Comparison of ENCODE assay signal across 11 cellular contexts in the genomic region with DNA sequence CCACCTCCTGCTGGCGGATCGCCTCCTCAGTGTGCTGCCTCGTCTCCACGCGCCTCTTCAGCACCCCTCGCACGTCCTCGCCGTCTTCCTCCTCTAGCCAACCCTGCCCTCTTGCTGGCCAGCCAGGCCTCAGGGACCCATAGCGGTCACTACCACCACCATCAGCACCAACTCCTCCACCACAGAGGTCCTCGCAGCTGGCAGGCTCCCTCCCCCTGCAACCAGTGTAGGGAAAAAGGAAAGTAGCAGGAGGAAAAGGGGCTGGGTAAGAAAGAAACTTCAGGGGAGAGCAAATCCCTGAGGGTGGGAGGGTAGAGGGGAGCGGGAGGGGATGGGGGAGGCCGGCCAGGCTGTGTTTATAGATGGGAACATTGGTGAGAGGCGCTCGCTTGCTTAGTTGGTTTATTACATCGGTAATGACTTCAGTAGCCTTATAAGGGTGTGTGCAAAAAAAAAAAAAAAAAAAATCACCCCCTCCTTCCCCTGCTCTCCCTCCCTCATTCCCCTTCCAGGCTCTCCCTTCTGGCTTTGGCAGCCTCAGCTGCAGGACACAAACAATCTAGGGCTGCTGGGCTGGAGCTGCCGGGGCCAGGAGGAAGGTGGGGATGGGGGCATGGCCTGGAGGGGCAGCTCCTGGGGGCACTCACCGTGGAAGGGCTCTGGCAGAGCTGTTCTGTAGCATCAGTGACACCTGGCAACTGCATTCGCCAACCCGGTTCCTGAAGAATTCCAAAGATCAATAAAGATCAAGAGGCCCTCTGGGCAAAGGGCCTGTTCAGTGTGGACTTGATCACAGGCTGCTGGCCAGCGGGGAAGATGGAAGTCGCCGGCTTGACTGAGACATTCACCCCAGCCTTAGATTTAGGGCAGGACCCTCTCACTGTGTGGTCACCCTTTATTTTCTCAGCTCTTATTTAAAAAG.
DNase-seq lines count a peak whose midpoint lies in the region; ATAC-seq and TF ChIP-seq lines count a peak whose summit lies in the region.
"Had no signal": no experiment of that assay in that cellular context is flagged by ENCODE, and none has a peak within 500 bp of the region (broad histone marks: within the 10 kb centered on the region; RNA-seq: fewer than 3 reads in every experiment).

No MANE protein-coding gene starts in this region.

- H3K36me3 ChIP-seq in mucosa of descending colon (ENCODE audit: low read depth), result no peaks in the 10 kb centered on the region

- DNase-seq in globus pallidus (ENCODE audit: low spot score) (peak; percentile 57), mucosa of descending colon (peak in 1 of 3 donors; percentile 38), NCI-H524 (lab: John Stamatoyannopoulos, UW) (no peak), NCI-H187 treated with DMSO at 0.1 percent for 48 hours (lab: John Stamatoyannopoulos, UW) (no peak), epidermal melanocyte (ENCODE audit: insufficient read length, low spot score) (no peak)
- DNase-seq: activated naive CD8-positive, alpha-beta T cell treated with anti-CD3 and anti-CD28 coated beads, Interleukin-2, amount 10 ng/mL, durations not matched to agents 7 days and 5 days; natural killer cell had no signal

- intact Hi-C loops in mucosa of descending colon (cut with DNase I, micrococcal nuclease), result loop anchor here in 1 of 2 donors (10.0 kb wide), 1 partner anchor 46 kb away; no protein-coding TSS in a partner anchor

- TF ChIP-seq CTCF in mucosa of descending colon (IDR thresholded peaks at IDR 0.05), result no peak

- peaks cover 4% of the 10 kb centered on the region for H3K4me1 ChIP-seq in mucosa of descending colon (ENCODE audit: low read depth)

- H3K27ac ChIP-seq in angular gyrus (ENCODE audit: low read depth, low read length), result peak overlapping the region; percentile 2
- peak overlapping the region; percentile 45 for H3K27ac ChIP-seq in temporal lobe (ENCODE audit: low read depth, low read length)
- H3K27ac ChIP-seq: BLaER1 treated with 17β-estradiol and CSF1 and Interleukin-3, amounts not matched to agents 10 nM and 100 nM had no signal

- H3K4me3 ChIP-seq in mucosa of descending colon, result no peak overlapping the region
- H3K4me3 ChIP-seq: BLaER1 treated with 17β-estradiol and CSF1 and Interleukin-3, amounts not matched to agents 10 nM and 100 nM had no signal

- no peaks in the 10 kb centered on the region for H3K9me3 ChIP-seq in mucosa of descending colon
- H3K9me3 ChIP-seq: BLaER1 treated with 17β-estradiol and CSF1 and Interleukin-3, amounts not matched to agents 10 nM and 100 nM had no signal

- ATAC-seq in mucosa of descending colon, result peak; percentile 47
- ATAC-seq in GM21723 (IDR thresholded peaks at IDR 0.05; ENCODE audit: unreplicated experiment), result no peak
- ATAC-seq: natural killer cell had no signal
